1 cellular context compared by ENCODE assay signal in the genomic region with DNA sequence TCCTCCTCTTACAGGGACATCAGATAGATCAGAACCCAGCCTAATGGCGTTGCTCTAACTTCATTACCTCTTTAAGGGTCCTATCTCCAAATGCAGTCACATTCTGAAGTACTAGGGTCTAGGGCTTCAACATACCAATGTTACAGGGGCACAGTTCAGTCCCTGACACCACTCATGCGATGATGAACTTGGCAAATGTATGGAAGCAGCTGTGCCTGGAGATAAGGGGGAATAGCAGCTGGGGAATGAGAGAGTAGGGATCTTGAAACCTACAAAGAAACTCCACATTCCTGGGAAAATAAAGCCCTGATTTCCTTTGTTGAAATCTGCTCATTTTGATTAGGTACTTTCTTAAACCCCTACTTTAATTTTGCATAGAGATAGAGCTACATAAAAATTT.
TF ChIP-seq lines count a peak whose summit lies in the region.

No MANE protein-coding gene starts in this region.

TF ChIP-seq in H1, 55 proteins besides CTCF, POLR2A, EP300 and RAD21:
- TF ChIP-seq KDM4A (IDR thresholded peaks at IDR 0.05; ENCODE audit: low read depth, low read length, severe bottlenecking) (no peak), SP2 (IDR thresholded peaks at IDR 0.05; ENCODE audit: low read length) (no peak), TAF7 (optimal IDR thresholded peaks at IDR 0.05; ENCODE audit: borderline replicate concordance, low read depth, low read length) (no peak), SP1 (IDR thresholded peaks at IDR 0.05; ENCODE audit: low read depth, low read length) (no peak), TBP (IDR thresholded peaks at IDR 0.05; ENCODE audit: low read depth, low read length) (no peak), CEBPB (IDR thresholded peaks at IDR 0.05; ENCODE audit: low read depth, low read length) (no peak), JUND (IDR thresholded peaks at IDR 0.05; ENCODE audit: low read length) (no peak)
